ENCODE assay signal across 16 cellular contexts in genomic region chr9:96509026-96509425, GRCh38.
"Had no signal": no experiment of that assay in that cellular context is flagged by ENCODE, and none has a peak within 500 bp of the region (broad histone marks: within the 10 kb centered on the region; RNA-seq: fewer than 3 reads in every experiment).

No MANE protein-coding gene starts in this region.

- H3K9me3 ChIP-seq: adrenal gland, mucosa of descending colon, sigmoid colon, upper lobe of left lung had no signal

- ATAC-seq: left colon; mucosa of descending colon; naive thymus-derived CD8-positive, alpha-beta T cell; stimulated activated naive CD8-positive, alpha-beta T cell treated with anti-CD3 and anti-CD28 coated beads, Interleukin-15, amount 100 ng/mL, for 72 hours; T-helper 17 cell had no signal

- H3K27me3 ChIP-seq: adrenal gland, sigmoid colon, upper lobe of left lung had no signal

- H3K4me1 ChIP-seq: sigmoid colon had no signal

- H3K27ac ChIP-seq: sigmoid colon, upper lobe of left lung had no signal

- H3K4me3 ChIP-seq: adrenal gland, mucosa of descending colon, sigmoid colon, upper lobe of left lung had no signal

- H3K27me3 Mint-ChIP-seq: naive thymus-derived CD8-positive, alpha-beta T cell; progenitor cell of endocrine pancreas; stimulated activated naive CD8-positive, alpha-beta T cell treated with anti-CD3 and anti-CD28 coated beads, Interleukin-15, amount 100 ng/mL, for 72 hours; T-helper 17 cell had no signal

- H3K9me3 Mint-ChIP-seq: naive thymus-derived CD8-positive, alpha-beta T cell; stimulated activated naive CD8-positive, alpha-beta T cell treated with anti-CD3 and anti-CD28 coated beads, Interleukin-15, amount 100 ng/mL, for 72 hours had no signal

- H3K36me3 ChIP-seq: adrenal gland, upper lobe of left lung had no signal

- H3K4me3 Mint-ChIP-seq: naive thymus-derived CD8-positive, alpha-beta T cell; stimulated activated naive CD8-positive, alpha-beta T cell treated with anti-CD3 and anti-CD28 coated beads, Interleukin-15, amount 100 ng/mL, for 72 hours; T-helper 17 cell had no signal

- DNase-seq: activated CD4-positive, CD25-positive, alpha-beta regulatory T cell; activated naive CD4-positive, alpha-beta T cell treated with anti-CD3 and anti-CD28 coated beads, Interleukin-2, amount 50 U/mL, for 16 hours; adrenal gland; hippocampal formation; left colon; mammary epithelial cell; mucosa of descending colon; naive thymus-derived CD8-positive, alpha-beta T cell; nucleus accumbens; SIG-M5; sigmoid colon; stimulated activated CD4-positive, alpha-beta T cell treated with anti-CD3 and anti-CD28 coated beads, Interleukin-2, amount 100 ng/mL, for 24 hours; stimulated activated naive CD8-positive, alpha-beta T cell treated with anti-CD3 and anti-CD28 coated beads, Interleukin-15, amount 100 ng/mL, for 72 hours; T-helper 17 cell; upper lobe of left lung had no signal

- H3K27ac Mint-ChIP-seq: naive thymus-derived CD8-positive, alpha-beta T cell; progenitor cell of endocrine pancreas; stimulated activated naive CD8-positive, alpha-beta T cell treated with anti-CD3 and anti-CD28 coated beads, Interleukin-15, amount 100 ng/mL, for 72 hours had no signal

- H3K4me1 Mint-ChIP-seq: T-helper 17 cell had no signal
